Comparison of ENCODE assay signal across 8 cellular contexts in genomic region chr17:9389116-9389515, GRCh38.
DNase-seq lines count a peak whose midpoint lies in the region; ATAC-seq and TF ChIP-seq lines count a peak whose summit lies in the region.

No MANE protein-coding gene starts in this region.

- no peak overlapping the region for H3K4me2 ChIP-seq in fibroblast of lung (ENCODE audit: extremely low read depth, insufficient read depth, low read length)

- H3K27ac ChIP-seq in fibroblast of lung (ENCODE audit: insufficient read depth, low read length), result no peak overlapping the region

- H3K4me3 ChIP-seq in fibroblast of lung (replicated peaks in 1 of 4; ENCODE audit: control extremely low read depth in 1 of 4, insufficient read depth in 1 of 4, low read depth in 3 of 4, low read length in 4 of 4), result no peak overlapping the region

- no peak overlapping the region for H3K9ac ChIP-seq in fibroblast of lung (ENCODE audit: insufficient read depth, low read length)

- H3K9me3 ChIP-seq in fibroblast of lung (ENCODE audit: control insufficient read depth, insufficient read depth, low read depth, low read length), result no peaks in the 10 kb centered on the region

- H3K4me1 ChIP-seq in fibroblast of lung (ENCODE audit: control insufficient read depth, extremely low read depth, insufficient read depth, low read length), result no peaks in the 10 kb centered on the region

- no peak overlapping the region for H2AFZ ChIP-seq in fibroblast of lung (ENCODE audit: low read length)

- TF ChIP-seq CTCF in fibroblast of lung (conservative IDR thresholded peaks at IDR 0.05 in 1 of 2, IDR thresholded peaks at IDR 0.05 in 1 of 2; ENCODE audit: low read depth in 1 of 2, low read length in 2 of 2), result no peak

- no peaks in the 10 kb centered on the region for H3K36me3 ChIP-seq in fibroblast of lung (ENCODE audit: control insufficient read depth, insufficient read depth, low read length)

- DNase-seq in COLO668 (lab: John Stamatoyannopoulos, UW; ENCODE audit: unreplicated experiment) (peak; percentile 4), HT1080 (ENCODE audit: low read depth) (peak; percentile 71), fibroblast of lung (ENCODE audit: low read depth in 2 of 2) (peak; percentile 56 to 91), SIG-M5 treated with dmso at 0.1 percent for 504 hours (lab: John Stamatoyannopoulos, UW; ENCODE audit: unreplicated experiment) (no peak), nucleus accumbens (lab: John Stamatoyannopoulos, UW) (no peak), NCI-H2227 treated with DMSO at 0.1 percent for 48 hours (lab: John Stamatoyannopoulos, UW) (no peak), NOMO-1 (lab: John Stamatoyannopoulos, UW; ENCODE audit: unreplicated experiment in 2 of 2) (no peak)

- no peaks in the 10 kb centered on the region for H4K20me1 ChIP-seq in fibroblast of lung (ENCODE audit: control insufficient read depth, extremely low read depth, insufficient read depth, low read length)

- H3K79me2 ChIP-seq in fibroblast of lung (ENCODE audit: control insufficient read depth, insufficient read depth, low read length), result no peaks in the 10 kb centered on the region

- H3K27me3 ChIP-seq in fibroblast of lung (ENCODE audit: control insufficient read depth, insufficient read depth, low read length), result no peaks in the 10 kb centered on the region

- ATAC-seq in GM19463 (IDR thresholded peaks at IDR 0.05; ENCODE audit: unreplicated experiment), result peak; percentile 83

Comparison
In these comparisons a context has a peak if more than half of its experiments do, and no peak if none do; other contexts are left out.
1. DNase-seq: peak in COLO668 (single experiment), HT1080 (single experiment) and fibroblast of lung (2 of 2); none in SIG-M5 treated with dmso at 0.1 percent for 504 hours (single experiment), nucleus accumbens (0 of 56), NCI-H2227 treated with DMSO at 0.1 percent for 48 hours (single experiment) and NOMO-1 (0 of 2).